ENCODE assay signal across 1 cellular context in the genomic region with DNA sequence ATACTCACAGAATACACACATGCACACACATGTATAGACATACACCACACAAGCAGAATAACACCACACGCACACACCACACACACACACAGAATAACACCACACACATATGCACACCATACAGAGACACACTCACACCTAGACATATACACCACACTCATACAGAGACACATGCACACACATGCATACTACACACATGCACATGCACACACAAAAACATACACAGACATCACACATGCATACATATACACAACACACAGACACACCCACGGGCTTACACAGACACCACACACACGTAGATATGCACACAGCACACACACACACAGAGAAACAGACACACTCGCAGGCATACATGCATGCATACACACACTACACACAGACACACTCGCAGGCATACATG.
A peak's percentile ranks its signal among the peaks of the same experiment; 100 is the strongest.
TF ChIP-seq lines count a peak whose summit lies in the region.

No MANE protein-coding gene starts in this region.

TF ChIP-seq in HepG2, 621 proteins besides CTCF, POLR2A, EP300 and RAD21:
- TF ChIP-seq ESRRA (CRISPR knock-in tag; IDR thresholded peaks at IDR 0.05; ENCODE audit: low read depth), result no peak
- peak; percentile 39; the same call in 1 of the 2 replicates for TF ChIP-seq FOXP1 (IDR thresholded peaks at IDR 0.05)
- TF ChIP-seq FOXP1 (CRISPR knock-in tag; IDR thresholded peaks at IDR 0.05), result no peak
- no peak for TF ChIP-seq PITX1 (CRISPR knock-in tag; IDR thresholded peaks at IDR 0.05)
- TF ChIP-seq ZNF207 (IDR thresholded peaks at IDR 0.05; ENCODE audit: borderline replicate concordance), result peak; percentile 87
- TF ChIP-seq, protein P1, sequence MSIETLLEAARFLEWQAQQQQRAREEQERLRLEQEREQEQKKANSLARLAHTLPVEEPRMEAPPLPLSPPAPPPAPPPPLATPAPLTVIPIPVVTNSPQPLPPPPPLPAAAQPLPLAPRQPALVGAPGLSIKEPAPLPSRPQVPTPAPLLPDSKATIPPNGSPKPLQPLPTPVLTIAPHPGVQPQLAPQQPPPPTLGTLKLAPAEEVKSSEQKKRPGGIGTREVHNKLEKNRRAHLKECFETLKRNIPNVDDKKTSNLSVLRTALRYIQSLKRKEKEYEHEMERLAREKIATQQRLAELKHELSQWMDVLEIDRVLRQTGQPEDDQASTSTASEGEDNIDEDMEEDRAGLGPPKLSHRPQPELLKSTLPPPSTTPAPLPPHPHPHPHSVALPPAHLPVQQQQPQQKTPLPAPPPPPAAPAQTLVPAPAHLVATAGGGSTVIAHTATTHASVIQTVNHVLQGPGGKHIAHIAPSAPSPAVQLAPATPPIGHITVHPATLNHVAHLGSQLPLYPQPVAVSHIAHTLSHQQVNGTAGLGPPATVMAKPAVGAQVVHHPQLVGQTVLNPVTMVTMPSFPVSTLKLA (IDR thresholded peaks at IDR 0.05), result peak; percentile 94
